ENCODE assay signal across 14 cellular contexts in the genomic region with DNA sequence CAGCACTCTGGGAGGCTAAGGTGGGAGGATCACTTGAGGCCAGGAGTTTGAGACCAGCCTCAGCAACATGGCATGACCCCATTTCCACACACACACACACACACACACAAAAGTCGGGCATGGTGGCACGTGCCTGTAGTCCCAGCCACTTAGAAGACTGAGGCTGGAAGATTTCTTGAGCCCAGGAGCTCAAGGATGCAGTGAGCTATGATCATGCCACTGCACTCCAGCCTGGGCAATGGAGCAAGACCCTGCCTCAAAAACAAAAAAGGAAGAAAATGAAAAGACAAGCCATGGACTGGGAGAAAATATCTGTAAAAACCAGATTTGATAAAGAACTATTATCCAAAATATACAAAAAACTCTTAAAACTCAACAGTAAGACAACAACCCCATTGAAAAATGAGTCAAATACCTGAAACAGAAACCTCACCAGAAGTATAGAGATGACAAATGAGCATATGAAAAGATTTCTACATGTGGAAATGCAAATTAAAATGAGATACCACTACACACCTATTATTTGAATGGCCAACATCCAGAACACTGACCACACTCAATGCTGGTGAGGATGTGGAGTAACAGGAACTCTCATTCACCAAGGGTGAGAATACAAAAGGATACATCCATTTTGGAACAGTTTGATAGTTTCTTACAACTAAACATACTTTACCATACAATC. TPM values are rescaled to one million over a fixed set of nuclear protein-coding genes. Genes with fewer than 3 reads are reported as not detected.
A peak's percentile ranks its signal among the peaks of the same experiment; 100 is the strongest.
DNase-seq lines count a peak whose midpoint lies in the region; ATAC-seq, FAIRE-seq and TF ChIP-seq lines count a peak whose summit lies in the region.
"Had no signal": no experiment of that assay in that cellular context is flagged by ENCODE, and none has a peak within 500 bp of the region (broad histone marks: within the 10 kb centered on the region; RNA-seq: fewer than 3 reads in every experiment).

No MANE protein-coding gene starts in this region.

- no peak overlapping the region for H3K27ac ChIP-seq in upper lobe of right lung

- ATAC-seq in GM18909 (IDR thresholded peaks at IDR 0.05; ENCODE audit: poor library complexity, unreplicated experiment), result peak; percentile 72
- ATAC-seq in HG02623 (IDR thresholded peaks at IDR 0.05; ENCODE audit: unreplicated experiment), result peak; percentile 69
- ATAC-seq in HG03558 (IDR thresholded peaks at IDR 0.05; ENCODE audit: extremely low read depth, unreplicated experiment), result peak; percentile 89
- ATAC-seq in upper lobe of right lung, result no peak

- intact Hi-C loops in upper lobe of right lung (cut with DNase I), result no loop called here

- TF ChIP-seq CTCF in D721Med (IDR thresholded peaks at IDR 0.05; ENCODE audit: insufficient read depth, missing control alignments) (no peak), upper lobe of right lung (IDR thresholded peaks at IDR 0.05) (no peak)

- peak; percentile 84 for FAIRE-seq in D721Med (lab: Jason Lieb, UNC)
- FAIRE-seq: astrocyte had no signal

- H3K4me1 ChIP-seq in upper lobe of right lung, result no peaks in the 10 kb centered on the region

- H3K27me3 ChIP-seq in upper lobe of right lung, result no peaks in the 10 kb centered on the region

- no peak overlapping the region for H3K4me3 ChIP-seq in upper lobe of right lung

- H3K9me3 ChIP-seq in upper lobe of right lung, result no peaks in the 10 kb centered on the region

- peaks cover 87% of the 10 kb centered on the region for H3K36me3 ChIP-seq in upper lobe of right lung

- DNase-seq in D721Med (ENCODE audit: insufficient read length, low spot score), result no peak
- DNase-seq in NCI-H69 (lab: John Stamatoyannopoulos, UW), result no peak
- DNase-seq in NCI-H345 treated with DMSO at 0.1 percent for 48 hours (lab: John Stamatoyannopoulos, UW; ENCODE audit: unreplicated experiment), result no peak
- no peak for DNase-seq in upper lobe of right lung
- no peak for DNase-seq in pons (ENCODE audit: low spot score)
- DNase-seq: activated CD4-positive, alpha-beta T cell treated with anti-CD3 and anti-CD28 coated beads for 1 hour; H9; hippocampal formation; KG1; NCI-H226 had no signal

RNA-seq across cellular contexts. Expression of gene DNAJA1, which starts 24.7 kb away (rescaled TPM):
- total RNA-seq in upper lobe of right lung, result 125 TPM

RNA-seq across cellular contexts. Expression of gene SMU1, which starts 26.7 kb away (rescaled TPM):
- 19.2 TPM for total RNA-seq in upper lobe of right lung

RNA-seq across cellular contexts. Expression of gene APTX, which starts 48.4 kb away (rescaled TPM):
- 24.9 TPM for total RNA-seq in upper lobe of right lung
